24 cellular contexts compared by ENCODE assay signal in the genomic region with DNA sequence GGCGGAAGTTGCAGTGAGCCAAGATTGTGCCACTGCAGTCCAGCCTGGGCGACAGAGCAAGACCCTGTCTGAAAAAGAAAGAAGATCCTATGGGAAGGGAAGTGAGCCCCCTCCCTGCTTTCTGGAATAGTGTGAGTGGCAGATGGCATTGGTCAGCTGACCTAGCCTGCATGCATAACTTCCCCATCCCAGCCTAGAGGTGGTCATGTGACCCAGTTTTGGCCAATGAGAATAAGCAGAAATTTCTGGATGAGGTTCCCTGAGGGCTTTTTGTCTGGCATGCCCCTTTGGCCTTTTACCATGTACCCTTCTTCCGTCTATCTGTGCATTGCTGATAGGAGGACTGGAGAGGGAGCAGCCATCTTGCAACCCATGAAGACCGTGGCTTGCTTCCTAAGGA.
DNase-seq lines count a peak whose midpoint lies in the region; ATAC-seq, FAIRE-seq and TF ChIP-seq lines count a peak whose summit lies in the region.
"Had no signal": no experiment of that assay in that cellular context is flagged by ENCODE, and none has a peak within 500 bp of the region (broad histone marks: within the 10 kb centered on the region; RNA-seq: fewer than 3 reads in every experiment).

No MANE protein-coding gene starts in this region.

- H4K5ac ChIP-seq in H1 (ENCODE audit: insufficient read length, low read depth, low read length), result no peak overlapping the region

- H2BK15ac ChIP-seq in H1 (ENCODE audit: low read length), result no peak overlapping the region

- H3K4me2 ChIP-seq in A549 (no peak overlapping the region), H1 (ENCODE audit: insufficient read depth in 1 of 2, low read depth in 2 of 2, low read length in 2 of 2) (no peak overlapping the region)
- H3K4me2 ChIP-seq: KMS-11 had no signal

- no peak overlapping the region for H3K4ac ChIP-seq in H1 (replicated peaks; ENCODE audit: insufficient read length, low read depth, low read length)

- no peaks in the 10 kb centered on the region for H3K23me2 ChIP-seq in H1 (ENCODE audit: low read depth, low read length)

- FAIRE-seq in A549 (lab: Jason Lieb, UNC) (no peak), H1 (lab: Jason Lieb, UNC) (no peak)
- FAIRE-seq: D721Med, GM12891 had no signal

- H3K4me3 ChIP-seq in A549 (no peak overlapping the region), H1 (ENCODE audit: extremely low read depth in 1 of 4, insufficient read depth in 2 of 4, low read depth in 3 of 4, low read length in 4 of 4) (no peak overlapping the region), SJCRH30 (no peak overlapping the region)
- H3K4me3 ChIP-seq: GM23248 had no signal

- CTCF ChIA-PET in A549 (lab: Yijun Ruan, JAX) (no interaction called here), H1 (lab: Charles Lee; ENCODE audit: partially characterized antibody) (no interaction called here)

- no peak overlapping the region for H3K9ac ChIP-seq in H1 (replicated peaks in 1 of 4; ENCODE audit: extremely low read depth in 1 of 4, low read depth in 3 of 4, low read length in 3 of 4)
- H3K9ac ChIP-seq: GM23248, KMS-11 had no signal

- no peak overlapping the region for H2BK120ac ChIP-seq in H1 (replicated peaks; ENCODE audit: low read depth, low read length)

- DNase-seq in NCI-H2171 treated with DMSO at 0.1 percent for 48 hours (lab: John Stamatoyannopoulos, UW), result peak; percentile 40
- DNase-seq in NCI-H2171 (lab: John Stamatoyannopoulos, UW), result no peak
- no peak for DNase-seq in A549 (ENCODE audit: low read depth in 1 of 2, low spot score in 1 of 2)
- DNase-seq in H1 (ENCODE audit: low read depth in 1 of 2, low spot score in 2 of 2), result no peak
- DNase-seq in SJCRH30, result no peak
- DNase-seq in AG08395 (ENCODE audit: low spot score), result no peak
- DNase-seq: 8988T; BE2C; Caco-2; CD4-positive, alpha-beta T cell; DMS53; DND-41; EL; GM23248; H7; HFFc6 had no signal

- H3K79me2 ChIP-seq in H1 (ENCODE audit: control insufficient read depth in 1 of 2, insufficient read depth in 2 of 2, low read length in 2 of 2), result no peaks in the 10 kb centered on the region

- TF ChIP-seq RAD21 in A549 (conservative IDR thresholded peaks at IDR 0.05 in 1 of 2, IDR thresholded peaks at IDR 0.05 in 1 of 2), result no peak
- TF ChIP-seq RAD21 in Ishikawa (IDR thresholded peaks at IDR 0.05; ENCODE audit: low read depth), result no peak
- TF ChIP-seq RAD21 in H1 (IDR thresholded peaks at IDR 0.05 in 1 of 2, conservative IDR thresholded peaks at IDR 0.05 in 1 of 2; ENCODE audit: low read depth in 2 of 2, low read length in 2 of 2), result no peak

- TF ChIP-seq POLR2A in A549 (IDR thresholded peaks at IDR 0.05; ENCODE audit: low read length), result no peak
- no peak for TF ChIP-seq POLR2A in H1 (IDR thresholded peaks at IDR 0.05; ENCODE audit: control extremely low read depth in 1 of 2, low read depth in 2 of 2, low read length in 2 of 2)

- H2BK20ac ChIP-seq in H1 (ENCODE audit: low read length), result no peak overlapping the region

- 96% methylated on average over 4 of the region's 4 CpGs for WGBS in A549 (ENCODE audit: missing lambda C conversion rate)
- WGBS in H1 (ENCODE audit: extremely low coverage in 1 of 2, insufficient coverage in 1 of 2, insufficient read length in 1 of 2, insufficient replicate concordance in 2 of 2, low coverage in 1 of 2, low lambda C conversion rate in 2 of 2, missing lambda C conversion rate in 1 of 2), 2 experiments, result 92% methylated on average over 4 of the region's 4 CpGs; no CpG with 5 or more reads in 1 of the 2 experiments

- no peaks in the 10 kb centered on the region for H4K20me1 ChIP-seq in H1 (replicated peaks in 1 of 2; ENCODE audit: control insufficient read depth in 1 of 2, insufficient read depth in 2 of 2, low read length in 2 of 2)

- TF ChIP-seq CTCF in A549 (IDR thresholded peaks at IDR 0.05), result no peak
- no peak for TF ChIP-seq CTCF in H1 (IDR thresholded peaks at IDR 0.05; ENCODE audit: control extremely low read depth in 1 of 3, insufficient read depth in 1 of 3, low read depth in 1 of 3, low read length in 3 of 3)

- 0 out of 2 replicates have a peak overlapping the region, but pooled peaks have one; percentile 53 for H2AK5ac ChIP-seq in H1 (ENCODE audit: low read depth, low read length)

- no peaks in the 10 kb centered on the region; a peak in 1 of 7 replicates for H3K27me3 ChIP-seq in H1 (replicated peaks in 1 of 4; ENCODE audit: control insufficient read depth in 3 of 4, extremely low read depth in 1 of 4, insufficient read depth in 3 of 4, low read length in 3 of 4)
- H3K27me3 ChIP-seq in SJCRH30, result no peaks in the 10 kb centered on the region
- H3K27me3 ChIP-seq: BE2C had no signal

- no peaks in the 10 kb centered on the region for H3K79me1 ChIP-seq in H1 (ENCODE audit: low read depth, low read length)

- no peak overlapping the region for H2AFZ ChIP-seq in H1 (ENCODE audit: low read length)
- H2AFZ ChIP-seq: GM23248 had no signal

- no peak overlapping the region for H4K8ac ChIP-seq in H1 (ENCODE audit: extremely low read depth, insufficient read depth, low read length)

- no peak overlapping the region for H3K18ac ChIP-seq in H1 (ENCODE audit: extremely low read depth, low read length)

- H3K36me3 ChIP-seq in H1 (ENCODE audit: control insufficient read depth in 2 of 4, insufficient read depth in 4 of 4, low read length in 3 of 4) (no peaks in the 10 kb centered on the region), SJCRH30 (no peaks in the 10 kb centered on the region)
- H3K36me3 ChIP-seq: BE2C had no signal

- POLR2A ChIA-PET in A549 (lab: Yijun Ruan, JAX), result no interaction called here
- POLR2A ChIA-PET in H1 (lab: Charles Lee; ENCODE audit: partially characterized antibody), result interaction anchor here (0.6 kb wide), 1 partner anchor 121 kb away, joined by 3 read pairs; no protein-coding TSS in a partner anchor

- H3K9me3 ChIP-seq in A549 (no peaks in the 10 kb centered on the region), H1 (ENCODE audit: insufficient read depth in 2 of 2, low read depth in 1 of 2, low read length in 1 of 2) (no peaks in the 10 kb centered on the region), SJCRH30 (replicated peaks) (no peaks in the 10 kb centered on the region)
- H3K9me3 ChIP-seq: BE2C, Caco-2 had no signal

- H3K27ac ChIP-seq in A549 (no peak overlapping the region), H1 (ENCODE audit: low read depth, low read length) (no peak overlapping the region), SJCRH30 (no peak overlapping the region)
- H3K27ac ChIP-seq: C4-2B, GM23248, HL-60, KMS-11 had no signal

- no peak for ATAC-seq in A549
- no peak for ATAC-seq in activated CD4-positive, CD25-positive, alpha-beta regulatory T cell treated with anti-CD3 and anti-CD28 coated beads, Interleukin-2, amount 50 U/mL, for 24 hours
- ATAC-seq: HCT116 had no signal

- no peak overlapping the region for H2BK12ac ChIP-seq in H1 (ENCODE audit: low read depth, low read length)

- H3K23ac ChIP-seq in H1 (ENCODE audit: insufficient read length), result no peak overlapping the region

- H2BK5ac ChIP-seq in H1 (ENCODE audit: low read depth, low read length), result no peak overlapping the region

- no peak overlapping the region for H3K56ac ChIP-seq in H1 (replicated peaks; ENCODE audit: insufficient read length, low read depth, low read length)

- H3K14ac ChIP-seq in H1 (ENCODE audit: insufficient read length), result no peak overlapping the region

- H4K91ac ChIP-seq in H1 (replicated peaks; ENCODE audit: insufficient read length, low read length), result no peak overlapping the region

- H3K4me1 ChIP-seq in A549, result no peaks in the 10 kb centered on the region
- H3K4me1 ChIP-seq in H1 (replicated peaks in 1 of 4; ENCODE audit: control insufficient read depth in 3 of 4, insufficient read depth in 4 of 4, low read length in 3 of 4), result no peaks in the 10 kb centered on the region
- H3K4me1 ChIP-seq in SJCRH30, result no peaks in the 10 kb centered on the region
- H3K4me1 ChIP-seq: BE2C had no signal

- TF ChIP-seq EP300 in A549 (IDR thresholded peaks at IDR 0.05), result no peak
- TF ChIP-seq EP300 in Ishikawa (IDR thresholded peaks at IDR 0.05; ENCODE audit: borderline replicate concordance), result no peak
- no peak for TF ChIP-seq EP300 in H1 (IDR thresholded peaks at IDR 0.05; ENCODE audit: borderline replicate concordance in 1 of 2, low read depth in 2 of 2, low read length in 2 of 2)

TF ChIP-seq in A549, 52 proteins besides CTCF, POLR2A, EP300 and RAD21 (continues in another document):
- TF ChIP-seq TP53 (CRISPR knock-in tag; IDR thresholded peaks at IDR 0.05), result no peak
- TF ChIP-seq HDAC2 (IDR thresholded peaks at IDR 0.05), result no peak
- TF ChIP-seq, protein P1, sequence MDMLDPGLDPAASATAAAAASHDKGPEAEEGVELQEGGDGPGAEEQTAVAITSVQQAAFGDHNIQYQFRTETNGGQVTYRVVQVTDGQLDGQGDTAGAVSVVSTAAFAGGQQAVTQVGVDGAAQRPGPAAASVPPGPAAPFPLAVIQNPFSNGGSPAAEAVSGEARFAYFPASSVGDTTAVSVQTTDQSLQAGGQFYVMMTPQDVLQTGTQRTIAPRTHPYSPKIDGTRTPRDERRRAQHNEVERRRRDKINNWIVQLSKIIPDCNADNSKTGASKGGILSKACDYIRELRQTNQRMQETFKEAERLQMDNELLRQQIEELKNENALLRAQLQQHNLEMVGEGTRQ (IDR thresholded peaks at IDR 0.05), result peak; percentile 51; the same call in 1 of the 2 replicates
- TF ChIP-seq ZC3H11A (IDR thresholded peaks at IDR 0.05), result no peak

TF ChIP-seq in Ishikawa, 13 proteins besides CTCF, POLR2A, EP300 and RAD21:
- TF ChIP-seq NFIC (IDR thresholded peaks at IDR 0.05) (no peak), TAF1 (IDR thresholded peaks at IDR 0.05; ENCODE audit: low read depth) (no peak)
- TF ChIP-seq, protein P2, sequence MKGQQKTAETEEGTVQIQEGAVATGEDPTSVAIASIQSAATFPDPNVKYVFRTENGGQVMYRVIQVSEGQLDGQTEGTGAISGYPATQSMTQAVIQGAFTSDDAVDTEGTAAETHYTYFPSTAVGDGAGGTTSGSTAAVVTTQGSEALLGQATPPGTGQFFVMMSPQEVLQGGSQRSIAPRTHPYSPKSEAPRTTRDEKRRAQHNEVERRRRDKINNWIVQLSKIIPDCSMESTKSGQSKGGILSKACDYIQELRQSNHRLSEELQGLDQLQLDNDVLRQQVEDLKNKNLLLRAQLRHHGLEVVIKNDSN (IDR thresholded peaks at IDR 0.05), result peak; percentile 73

TF ChIP-seq in H1, 55 proteins besides CTCF, POLR2A, EP300 and RAD21:
- TF ChIP-seq POU5F1 (IDR thresholded peaks at IDR 0.05; ENCODE audit: low read depth, low read length) (no peak), BCL11A (IDR thresholded peaks at IDR 0.05; ENCODE audit: low read depth in 2 of 2, low read length in 2 of 2) (no peak)
